In genomic region chr12:65528127-65528526, GRCh38 we compare ENCODE assay signal across 2 cellular contexts.
TF ChIP-seq lines count a peak whose summit lies in the region.

No MANE protein-coding gene starts in this region.

TF ChIP-seq in HepG2, 621 proteins besides CTCF, POLR2A, EP300 and RAD21:
- TF ChIP-seq ZBTB40 (IDR thresholded peaks at IDR 0.05): no peak
- no peak for TF ChIP-seq ZBTB40 (CRISPR knock-in tag; IDR thresholded peaks at IDR 0.05)
- peak; percentile 39; the same call in 1 of the 2 replicates for TF ChIP-seq ZNF264 (CRISPR knock-in tag; IDR thresholded peaks at IDR 0.05)

TF ChIP-seq in IMR-90, 13 proteins besides CTCF, POLR2A, EP300 and RAD21 (continued from another document):
- no peak for TF ChIP-seq ELK1 (IDR thresholded peaks at IDR 0.05; ENCODE audit: borderline replicate concordance, low read depth, low read length)
- no peak for TF ChIP-seq FOS (IDR thresholded peaks at IDR 0.05; ENCODE audit: low read depth, low read length)
- no peak for TF ChIP-seq USF2 (IDR thresholded peaks at IDR 0.05; ENCODE audit: low read depth, low read length)
- no peak for TF ChIP-seq RFX5 (IDR thresholded peaks at IDR 0.05; ENCODE audit: low read depth, low read length)
- TF ChIP-seq MAFK (IDR thresholded peaks at IDR 0.05; ENCODE audit: low read depth, low read length): no peak
- TF ChIP-seq NFE2L2 (IDR thresholded peaks at IDR 0.05; ENCODE audit: low read depth, low read length): no peak
- no peak for TF ChIP-seq SMC3 (IDR thresholded peaks at IDR 0.05; ENCODE audit: low read depth, low read length)
- TF ChIP-seq CEBPB (IDR thresholded peaks at IDR 0.05; ENCODE audit: low read depth, low read length): no peak
